Comparison of ENCODE assay signal across 16 cellular contexts in genomic region chr4:116223059-116223732, GRCh38.
DNase-seq lines count a peak whose midpoint lies in the region; TF ChIP-seq lines count a peak whose summit lies in the region.
"Had no signal": no experiment of that assay in that cellular context is flagged by ENCODE, and none has a peak within 500 bp of the region (broad histone marks: within the 10 kb centered on the region; RNA-seq: fewer than 3 reads in every experiment).

No MANE protein-coding gene starts in this region.

- no peaks in the 10 kb centered on the region for H3K27me3 ChIP-seq in neural cell (ENCODE audit: insufficient read depth, low read depth, low read length)
- H3K27me3 ChIP-seq in osteoblast (ENCODE audit: insufficient read depth, low read length): no peaks in the 10 kb centered on the region
- H3K27me3 ChIP-seq: BLaER1 had no signal

- H3K79me2 ChIP-seq in neural cell (replicated peaks; ENCODE audit: insufficient read depth, low read length): no peaks in the 10 kb centered on the region
- no peaks in the 10 kb centered on the region for H3K79me2 ChIP-seq in osteoblast (ENCODE audit: insufficient read depth, low read length)

- H3K9ac ChIP-seq in neural cell (ENCODE audit: low read length): no peak overlapping the region
- H3K9ac ChIP-seq: BLaER1 had no signal

- H4K20me1 ChIP-seq in neural cell (ENCODE audit: insufficient read depth) (no peaks in the 10 kb centered on the region), osteoblast (ENCODE audit: insufficient read depth, low read length) (no peaks in the 10 kb centered on the region)
- H4K20me1 ChIP-seq: BLaER1 had no signal

- H2AFZ ChIP-seq in neural cell (ENCODE audit: low read depth, low read length) (no peak overlapping the region), osteoblast (ENCODE audit: low read length) (no peak overlapping the region)

- H3K27ac ChIP-seq in neural cell (ENCODE audit: low read length) (peak overlapping the region; percentile 48), osteoblast (ENCODE audit: low read depth, low read length) (no peak overlapping the region), coronary artery (no peak overlapping the region)
- H3K27ac ChIP-seq: BLaER1, HL-60 had no signal

- no peaks in the 10 kb centered on the region for H3K36me3 ChIP-seq in neural cell (ENCODE audit: insufficient read depth, low read length)
- H3K36me3 ChIP-seq in osteoblast (ENCODE audit: insufficient read depth, low read length): no peaks in the 10 kb centered on the region
- H3K36me3 ChIP-seq: BLaER1 had no signal

- H3K4me2 ChIP-seq in neural cell (ENCODE audit: low read length) (peak overlapping the region; percentile 26), osteoblast (ENCODE audit: insufficient read depth, low read length) (no peak overlapping the region)
- H3K4me2 ChIP-seq: BLaER1 had no signal

- peak; percentile 81 for TF ChIP-seq EP300 in neural cell (conservative IDR thresholded peaks at IDR 0.05; ENCODE audit: poor library complexity, severe bottlenecking)

- no peaks in the 10 kb centered on the region for H3K4me1 ChIP-seq in osteoblast (ENCODE audit: insufficient read depth, low read length)
- H3K4me1 ChIP-seq: BLaER1 had no signal

- no peaks in the 10 kb centered on the region for H3K9me3 ChIP-seq in neural cell (ENCODE audit: low read length)
- no peaks in the 10 kb centered on the region for H3K9me3 ChIP-seq in osteoblast (ENCODE audit: low read depth, low read length)
- H3K9me3 ChIP-seq: BLaER1 had no signal

- peak; percentile 0 for DNase-seq in NCI-H2227 (lab: John Stamatoyannopoulos, UW; ENCODE audit: unreplicated experiment)
- DNase-seq in NCI-H2227 treated with DMSO at 0.1 percent for 48 hours (lab: John Stamatoyannopoulos, UW): no peak
- DNase-seq in Daoy (ENCODE audit: low read depth): peak; percentile 3
- peak; percentile 14 for DNase-seq in NCI-H146 treated with DMSO at 0.1 percent for 48 hours (lab: John Stamatoyannopoulos, UW; ENCODE audit: unreplicated experiment)
- DNase-seq in osteoblast (ENCODE audit: insufficient read length, low spot score, missing footprints): no peak
- DNase-seq in coronary artery (ENCODE audit: low spot score): no peak
- DNase-seq: 8988T; CD4-positive, alpha-beta memory T cell; DMS153; DMS79; GF-D8; H9 had no signal

- no peaks in the 10 kb centered on the region for H3F3A ChIP-seq in neural cell (ENCODE audit: insufficient read depth, low read length, poor library complexity, severe bottlenecking)

- H3K9me2 ChIP-seq in neural cell (ENCODE audit: insufficient read depth, low read length): no peaks in the 10 kb centered on the region

- no peak for TF ChIP-seq CTCF in neural cell (IDR thresholded peaks at IDR 0.05; ENCODE audit: poor library complexity, severe bottlenecking)
- TF ChIP-seq CTCF in osteoblast (IDR thresholded peaks at IDR 0.05; ENCODE audit: extremely low read depth, low read depth, low read length): no peak
- TF ChIP-seq CTCF in coronary artery (IDR thresholded peaks at IDR 0.05): no peak

- no peak for TF ChIP-seq RAD21 in neural cell (conservative IDR thresholded peaks at IDR 0.05)

- H3K4me3 ChIP-seq in neural cell (ENCODE audit: low read length) (peak overlapping the region; percentile 46), osteoblast (ENCODE audit: insufficient read depth, low read length) (no peak overlapping the region), coronary artery (no peak overlapping the region)
- H3K4me3 ChIP-seq: BLaER1, GM12878 had no signal

TF ChIP-seq in neural cell, 6 proteins besides CTCF, POLR2A, EP300 and RAD21:
- TF ChIP-seq EZH2 (IDR thresholded peaks at IDR 0.05; ENCODE audit: borderline replicate concordance, insufficient read depth, low read length, poor library complexity, severe bottlenecking): no peak
- TF ChIP-seq TAF1 (IDR thresholded peaks at IDR 0.05; ENCODE audit: low read depth): no peak
- peak; percentile 57 for TF ChIP-seq POLR2AphosphoS5 (IDR thresholded peaks at IDR 0.05)
- TF ChIP-seq REST (IDR thresholded peaks at IDR 0.05; ENCODE audit: borderline replicate concordance): peak; percentile 58
- TF ChIP-seq SMC3 (conservative IDR thresholded peaks at IDR 0.05; ENCODE audit: poor library complexity): no peak
- TF ChIP-seq MXI1 (conservative IDR thresholded peaks at IDR 0.05; ENCODE audit: poor library complexity, severe bottlenecking): no peak

Comparison
In these comparisons a context has a peak if more than half of its experiments do, and no peak if none do; other contexts are left out.
1. DNase-seq: peak in NCI-H2227 (single experiment), Daoy (single experiment) and NCI-H146 treated with DMSO at 0.1 percent for 48 hours (single experiment); none in NCI-H2227 treated with DMSO at 0.1 percent for 48 hours (single experiment), osteoblast (single experiment) and coronary artery (single experiment).